20 cellular contexts compared by ENCODE assay signal in the genomic region with DNA sequence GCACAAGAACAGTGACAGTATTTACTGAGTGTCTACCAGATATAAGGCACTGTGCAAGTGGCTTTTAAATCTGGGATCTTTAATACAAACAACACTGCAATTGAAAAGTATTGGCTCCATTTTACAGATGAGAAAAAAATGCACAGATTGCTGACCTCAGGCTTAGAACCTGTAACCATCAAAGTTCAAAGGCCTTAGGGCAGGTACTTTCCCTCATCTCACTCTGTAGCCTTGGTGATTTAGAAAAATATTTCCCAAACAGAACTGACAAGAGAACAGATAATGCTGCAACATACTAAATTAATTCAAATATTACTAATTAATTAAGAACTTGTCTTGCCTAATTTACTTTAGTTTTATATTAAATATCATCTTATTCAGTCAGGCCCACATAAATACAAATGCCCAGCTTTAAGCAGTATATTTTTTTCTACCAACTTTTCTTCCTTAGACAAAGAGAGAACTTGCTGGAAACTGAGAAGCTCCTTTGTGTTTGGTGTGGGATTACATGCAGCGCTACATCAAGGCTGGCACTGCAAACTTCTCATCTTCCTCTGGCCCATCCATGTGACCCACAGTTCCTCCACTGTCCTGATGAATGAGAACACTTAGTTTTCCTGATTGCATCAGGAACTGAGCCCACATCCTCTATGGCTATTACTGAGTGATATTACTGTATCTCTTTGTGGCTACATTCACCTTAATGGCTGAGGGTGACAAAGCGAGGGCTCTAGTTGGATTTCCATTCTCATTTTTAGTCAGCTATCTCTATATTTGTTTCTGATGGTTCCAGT.
DNase-seq lines count a peak whose midpoint lies in the region; TF ChIP-seq lines count a peak whose summit lies in the region.
"Had no signal": no experiment of that assay in that cellular context is flagged by ENCODE, and none has a peak within 500 bp of the region (broad histone marks: within the 10 kb centered on the region; RNA-seq: fewer than 3 reads in every experiment).

No MANE protein-coding gene starts in this region.

- H3K27ac ChIP-seq in substantia nigra (ENCODE audit: low read depth, low read length, poor library complexity, severe bottlenecking) = peak overlapping the region; percentile 39
- H3K27ac ChIP-seq: 22Rv1, BLaER1, epithelial cell of prostate, lower lobe of right lung, pancreas, SJCRH30, skin epidermis, thyroid gland had no signal

- DNase-seq in DMS53 (lab: John Stamatoyannopoulos, UW) = peak; percentile 2
- DNase-seq in DMS53 treated with DMSO at 0.1 percent for 48 hours (lab: John Stamatoyannopoulos, UW; ENCODE audit: unreplicated experiment) = no peak
- DNase-seq in Kasumi-1 (lab: John Stamatoyannopoulos, UW) = peak; percentile 50 to 55
- peak; percentile 6 for DNase-seq in fibroblast of mammary gland (ENCODE audit: low read depth)
- peak in 13 of 49 donors; percentile 3 to 49 (median 12) for DNase-seq in substantia nigra (lab: John Stamatoyannopoulos, UW)
- no peak for DNase-seq in NOMO-1 treated with dmso at 0.1 percent for 144 hours (lab: John Stamatoyannopoulos, UW; ENCODE audit: unreplicated experiment)
- no peak for DNase-seq in UCSD-AML1 (lab: John Stamatoyannopoulos, UW; ENCODE audit: unreplicated experiment)
- no peak for DNase-seq in activated CD4-positive, CD25-positive, alpha-beta regulatory T cell treated with anti-CD3 and anti-CD28 coated beads, Interleukin-2, amount 50 U/mL, for 72 hours
- DNase-seq: activated CD4-positive, alpha-beta T cell treated with anti-CD3 and anti-CD28 coated beads for 48 hours; activated naive CD4-positive, alpha-beta T cell treated with Interleukin-2 at 50 U/mL for 16 hours; lower lobe of right lung; NCI-H2029; NCI-H510A; thyroid gland had no signal

- TF ChIP-seq CTCF in fibroblast of mammary gland (conservative IDR thresholded peaks at IDR 0.05; ENCODE audit: control insufficient read depth, insufficient read depth, low read depth, low read length) = no peak

- no peak overlapping the region for H3K4me3 ChIP-seq in fibroblast of mammary gland (ENCODE audit: control insufficient read depth, low read depth, low read length)
- H3K4me3 ChIP-seq: BLaER1, lower lobe of right lung, pancreas, SJCRH30, skin epidermis, thyroid gland had no signal

Comparison
In these comparisons a context has a peak if more than half of its experiments do, and no peak if none do; other contexts are left out.
1. DNase-seq: peak in DMS53 (single experiment), Kasumi-1 (2 of 2) and fibroblast of mammary gland (single experiment); none in DMS53 treated with DMSO at 0.1 percent for 48 hours (single experiment), NOMO-1 treated with dmso at 0.1 percent for 144 hours (single experiment), UCSD-AML1 (single experiment) and activated CD4-positive, CD25-positive, alpha-beta regulatory T cell treated with anti-CD3 and anti-CD28 coated beads, Interleukin-2, amount 50 U/mL, for 72 hours (single experiment).